Comparison of ENCODE assay signal across 8 cellular contexts in the genomic region with DNA sequence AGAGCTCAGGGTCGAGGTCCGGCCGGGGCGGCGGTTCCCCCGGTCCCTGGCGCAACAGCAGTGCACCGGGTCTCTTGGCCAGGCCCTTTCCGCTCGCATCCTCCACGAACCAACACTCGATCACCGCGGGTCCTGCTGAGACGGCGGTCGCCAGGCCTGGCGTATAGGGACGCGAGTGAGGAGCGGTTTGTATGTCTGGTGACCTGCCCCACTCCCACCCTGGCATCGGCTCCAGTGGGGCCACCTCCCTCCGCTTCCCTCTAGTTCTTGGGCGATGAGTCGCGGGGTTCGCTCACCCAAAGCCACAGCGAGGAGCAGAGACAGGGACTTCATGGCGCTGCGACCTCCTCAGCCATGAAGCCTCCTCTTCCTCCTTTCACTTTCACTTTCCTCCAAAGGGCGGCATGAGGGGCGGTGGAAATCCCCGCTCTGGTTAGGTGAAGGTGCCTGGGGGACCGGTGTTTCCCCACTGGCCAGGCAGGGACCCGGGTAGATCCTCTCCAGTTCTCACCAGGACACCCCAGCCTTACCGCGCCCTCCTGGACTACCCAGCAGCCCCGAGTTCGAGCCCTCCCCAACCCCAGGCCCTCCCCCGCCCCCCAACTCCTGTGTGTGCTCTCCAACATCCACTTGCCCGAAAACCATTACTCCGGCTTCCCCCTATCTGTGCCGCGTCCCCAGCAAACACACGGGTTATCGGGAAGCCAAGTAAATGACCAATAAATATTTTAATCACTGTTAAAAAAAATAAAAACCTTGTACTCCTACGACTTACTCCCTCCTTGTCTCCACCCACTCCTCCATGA. TPM values are rescaled to one million over a fixed set of nuclear protein-coding genes. Genes with fewer than 3 reads are reported as not detected.
DNase-seq lines count a peak whose midpoint lies in the region; ATAC-seq and TF ChIP-seq lines count a peak whose summit lies in the region.

TAPBP (minus strand) TSS at position 370 of the 806 bp plus-strand sequence; CDS start at position 333, 37 bp downstream.

- H3K27ac Mint-ChIP-seq in activated T-cell treated with anti-CD3 and anti-CD28 coated beads, Interleukin-2, amount 50 U/mL, for 24 hours: peak within 1 kb of the TSS; percentile 99

- H3K36me3 Mint-ChIP-seq in activated T-cell treated with anti-CD3 and anti-CD28 coated beads, Interleukin-2, amount 50 U/mL, for 24 hours (ENCODE audit: low read depth): peaks cover 76% of the 10 kb centered on the region

- H3K4me1 Mint-ChIP-seq in activated T-cell treated with anti-CD3 and anti-CD28 coated beads, Interleukin-2, amount 50 U/mL, for 24 hours (ENCODE audit: low read depth): peaks cover 61% of the 10 kb centered on the region

- H2AFZ ChIP-seq in OCI-LY1 (ENCODE audit: low read length): no peak within 1 kb of the TSS

- H3K79me2 ChIP-seq in OCI-LY1 (ENCODE audit: insufficient read depth, low read length): peaks cover 16% of the 10 kb centered on the region

- peak within 1 kb of the TSS; percentile 89 for H3K4me2 ChIP-seq in OCI-LY1 (ENCODE audit: low read length)

- no peaks in the 10 kb centered on the region for H3K27me3 Mint-ChIP-seq in activated T-cell treated with anti-CD3 and anti-CD28 coated beads, Interleukin-2, amount 50 U/mL, for 24 hours

- H3K9ac ChIP-seq in OCI-LY1 (ENCODE audit: low read length): peak within 1 kb of the TSS; percentile 83
- peak within 1 kb of the TSS; percentile 99 to 100 for H3K9ac ChIP-seq in mucosa of rectum (ENCODE audit: low read depth in 1 of 2, low read length in 2 of 2)

- H3F3A ChIP-seq in OCI-LY1 (ENCODE audit: insufficient read depth, low read length): 0 out of 2 replicates have a peak, but pooled peaks cover 4% of the 10 kb centered on the region

- ATAC-seq in HG03108 (IDR thresholded peaks at IDR 0.05; ENCODE audit: unreplicated experiment): peak; percentile 35

- no peaks in the 10 kb centered on the region for H4K20me1 ChIP-seq in OCI-LY1 (ENCODE audit: insufficient read depth, low read length)

- H3K36me3 ChIP-seq in OCI-LY1 (ENCODE audit: insufficient read depth, low read length): peaks cover 14% of the 10 kb centered on the region
- H3K36me3 ChIP-seq in esophagus (ENCODE audit: control insufficient read depth in 2 of 2, insufficient read depth in 2 of 2, low read length in 1 of 2): peaks cover under 1 to 5% of the 10 kb centered on the region in 2 donors
- H3K36me3 ChIP-seq in mucosa of rectum (ENCODE audit: control insufficient read depth in 2 of 2, insufficient read depth in 2 of 2, low read length in 2 of 2): peaks cover 5 to 6% of the 10 kb centered on the region in 2 donors

- H3K9me2 ChIP-seq in OCI-LY1 (ENCODE audit: low read depth, low read length): no peaks in the 10 kb centered on the region

- no peaks in the 10 kb centered on the region for H3K9me3 Mint-ChIP-seq in activated T-cell treated with anti-CD3 and anti-CD28 coated beads, Interleukin-2, amount 50 U/mL, for 24 hours

- WGBS in esophagus, 2 donors: 0 to 1% methylated on average over 47 of the region's 47 CpGs

- H3K4me3 ChIP-seq in OCI-LY1 (ENCODE audit: low read depth, low read length, poor library complexity, severe bottlenecking) (peak within 1 kb of the TSS; percentile 85), esophagus (ENCODE audit: low read depth in 1 of 2, low read length in 2 of 2) (peak within 1 kb of the TSS; percentile 83 to 88), mucosa of rectum (ENCODE audit: low read length in 2 of 2) (peak within 1 kb of the TSS; percentile 97 to 100)

- H3K27ac ChIP-seq in OCI-LY1 (ENCODE audit: low read depth, low read length, poor library complexity, severe bottlenecking): peak within 1 kb of the TSS; percentile 94
- peak within 1 kb of the TSS; percentile 97 to 98 for H3K27ac ChIP-seq in esophagus (ENCODE audit: low read depth in 2 of 2, low read length in 1 of 2)
- H3K27ac ChIP-seq in mucosa of rectum (ENCODE audit: low read depth in 2 of 2, low read length in 2 of 2): peak within 1 kb of the TSS; percentile 99

- H3K4me1 ChIP-seq in OCI-LY1 (ENCODE audit: insufficient read depth, low read length, severe bottlenecking) (peaks cover 31% of the 10 kb centered on the region), esophagus (ENCODE audit: control insufficient read depth in 2 of 2, insufficient read depth in 2 of 2, low read length in 1 of 2) (peaks cover 4 to 18% of the 10 kb centered on the region in 2 donors), mucosa of rectum (ENCODE audit: control insufficient read depth in 2 of 2, insufficient read depth in 2 of 2, low read length in 2 of 2) (peaks cover 39 to 45% of the 10 kb centered on the region in 2 donors)

- H3K27me3 ChIP-seq in OCI-LY1 (ENCODE audit: insufficient read depth, low read length): no peaks in the 10 kb centered on the region
- no peaks in the 10 kb centered on the region for H3K27me3 ChIP-seq in esophagus (ENCODE audit: control insufficient read depth in 1 of 2, insufficient read depth in 2 of 2, low read length in 2 of 2)
- no peaks in the 10 kb centered on the region for H3K27me3 ChIP-seq in mucosa of rectum (ENCODE audit: control insufficient read depth in 2 of 2, insufficient read depth in 2 of 2, low read length in 2 of 2)

- no peak for TF ChIP-seq CTCF in OCI-LY1 (IDR thresholded peaks at IDR 0.05; ENCODE audit: low read length)

- DNase-seq in NCI-H1436 (lab: John Stamatoyannopoulos, UW) (peak; percentile 21), NCI-H1436 treated with DMSO at 0.1 percent for 48 hours (lab: John Stamatoyannopoulos, UW) (no peak)
- peak; percentile 88 for DNase-seq in activated T-cell treated with anti-CD3 and anti-CD28 coated beads, Interleukin-2, amount 50 U/mL, for 24 hours
- DNase-seq in stimulated activated CD8-positive, alpha-beta memory T cell treated with anti-CD3 and anti-CD28 coated beads, Interleukin-4, amount 100 ng/mL, for 48 hours: peak; percentile 89

- H3K9me3 ChIP-seq in OCI-LY1 (ENCODE audit: low read length) (no peaks in the 10 kb centered on the region), esophagus (ENCODE audit: control insufficient read depth in 2 of 2, insufficient read depth in 1 of 2, low read depth in 1 of 2, low read length in 1 of 2) (no peaks in the 10 kb centered on the region), mucosa of rectum (ENCODE audit: control insufficient read depth in 2 of 2, low read length in 2 of 2) (no peaks in the 10 kb centered on the region)

- peak within 1 kb of the TSS; percentile 99 for H3K4me3 Mint-ChIP-seq in activated T-cell treated with anti-CD3 and anti-CD28 coated beads, Interleukin-2, amount 50 U/mL, for 24 hours

RNA-seq across cellular contexts. Expression of gene TAPBP, which starts in this region (rescaled TPM):
- polyA plus RNA-seq in esophagus: 10 to 100 TPM; 20.1 to 39.8 TPM
